8 cellular contexts compared by ENCODE assay signal in genomic region chr19:18388328-18389094, GRCh38. TPM values are rescaled to one million over a fixed set of nuclear protein-coding genes. Genes with fewer than 3 reads are reported as not detected.
DNase-seq lines count a peak whose midpoint lies in the region; ATAC-seq and TF ChIP-seq lines count a peak whose summit lies in the region.

No MANE protein-coding gene starts in this region.

- H3K4me3 ChIP-seq in WERI-Rb-1 (ENCODE audit: low read depth, low read length): peak overlapping the region; percentile 4
- peak overlapping the region; percentile 57 to 64 (median 60) for H3K4me3 ChIP-seq in mammary epithelial cell (replicated peaks in 1 of 3; ENCODE audit: insufficient read depth in 1 of 3, low read depth in 2 of 3, low read length in 3 of 3)

- peaks cover 11% of the 10 kb centered on the region for H3K36me3 ChIP-seq in WERI-Rb-1
- no peaks in the 10 kb centered on the region for H3K36me3 ChIP-seq in mammary epithelial cell (ENCODE audit: insufficient read depth, low read length)

- TF ChIP-seq CTCF in GM12873 (IDR thresholded peaks at IDR 0.05; ENCODE audit: insufficient read depth, low read depth, low read length, missing control alignments): peak; percentile 100
- TF ChIP-seq CTCF in WERI-Rb-1 (IDR thresholded peaks at IDR 0.05; ENCODE audit: low read depth, low read length): peak; percentile 98
- peak; percentile 73 to 96 for TF ChIP-seq CTCF in mammary epithelial cell (conservative IDR thresholded peaks at IDR 0.05 in 1 of 2, IDR thresholded peaks at IDR 0.05 in 1 of 2; ENCODE audit: extremely low read depth in 1 of 2, insufficient read depth in 1 of 2, low read depth in 1 of 2, low read length in 2 of 2)

- H3K9me3 ChIP-seq in WERI-Rb-1 (ENCODE audit: severe bottlenecking) (peaks cover 4% of the 10 kb centered on the region), mammary epithelial cell (replicated peaks; ENCODE audit: insufficient read depth, low read length) (no peaks in the 10 kb centered on the region)

- peaks cover 12% of the 10 kb centered on the region for H3K79me2 ChIP-seq in mammary epithelial cell (ENCODE audit: insufficient read depth, low read length)

- H2AFZ ChIP-seq in mammary epithelial cell (ENCODE audit: low read depth, low read length): peak overlapping the region; percentile 49

- dilution Hi-C loops in mammary epithelial cell (cut with HindIII; ENCODE audit: low sequenced_read_pairs): no loop called here

- in situ Hi-C loops in mammary epithelial cell (cut with MboI; ENCODE audit: low sequenced_read_pairs in 2 of 2): no loop called here

- WGBS in mammary epithelial cell (ENCODE audit: low coverage, missing lambda C conversion rate): 95% methylated on average over 4 of the region's 74 CpGs

- no peaks in the 10 kb centered on the region for H3K27me3 ChIP-seq in WERI-Rb-1 (ENCODE audit: insufficient read depth, low read depth, severe bottlenecking)
- no peaks in the 10 kb centered on the region for H3K27me3 ChIP-seq in mammary epithelial cell (ENCODE audit: insufficient read depth, low read length)

- peak overlapping the region; percentile 80 for H3K4me2 ChIP-seq in mammary epithelial cell (ENCODE audit: insufficient read depth, low read depth, low read length)

- H4K20me1 ChIP-seq in mammary epithelial cell (ENCODE audit: insufficient read depth, low read length): no peaks in the 10 kb centered on the region

- DNase-seq in NCI-H2029 treated with DMSO at 0.1 percent for 48 hours (lab: John Stamatoyannopoulos, UW) (peak; percentile 66), WERI-Rb-1 (peak; percentile 85), mammary epithelial cell (peak; percentile 43), kidney glomerular epithelial cell (lab: John Stamatoyannopoulos, UW) (peak; percentile 35), cortex of kidney (lab: John Stamatoyannopoulos, UW) (no peak)
- DNase-seq in stimulated activated CD4-positive, alpha-beta T cell treated with anti-CD3 and anti-CD28 coated beads, Interleukin-1b, Interleukin-23, amount 100 ng/mL, for 1 hour (ENCODE audit: low read depth in 2 of 2): peak; percentile 34 to 74

- no peak overlapping the region for H3K9ac ChIP-seq in mammary epithelial cell (ENCODE audit: insufficient read depth, low read length)

- H3K27ac ChIP-seq in WERI-Rb-1 (no peak overlapping the region), mammary epithelial cell (ENCODE audit: insufficient read depth, low read depth, low read length) (no peak overlapping the region)

- CTCF ChIA-PET in mammary epithelial cell (lab: Charles Lee; ENCODE audit: low non-redundant PET): interaction anchor here (0.6 to 0.7 kb wide), 3 partner anchors 30 to 136 kb away, joined by 3 read pairs; no protein-coding TSS in a partner anchor

- peak; percentile 74 for ATAC-seq in HG02642 (IDR thresholded peaks at IDR 0.05; ENCODE audit: poor library complexity, unreplicated experiment)

- peaks cover 26% of the 10 kb centered on the region for H3K4me1 ChIP-seq in mammary epithelial cell (ENCODE audit: insufficient read depth, low read length)

- intact Hi-C loops in mammary epithelial cell (cut with micrococcal nuclease): no loop called here

- BruUV-seq in mammary epithelial cell (replicated peaks; lab: Mats Ljungman, UMichigan): no TSS peak

RNA-seq across cellular contexts. Expression of gene GDF15, which starts 2.6 kb away (rescaled TPM):
- 10 to 100 TPM; 78.7 to 93.2 TPM for total RNA-seq in mammary epithelial cell
- polyA plus RNA-seq in mammary epithelial cell: 21.2 TPM
- polyA minus RNA-seq in mammary epithelial cell: 1.8 TPM

RNA-seq across cellular contexts. Expression of gene LRRC25, which starts 8.9 kb away (rescaled TPM):
- total RNA-seq in mammary epithelial cell: not detected
- polyA plus RNA-seq in mammary epithelial cell: not detected
- polyA minus RNA-seq in mammary epithelial cell: not detected

RNA-seq across cellular contexts. Expression of gene SSBP4, which starts 30.7 kb away (rescaled TPM):
- 10 to 100 TPM; 34.0 to 41.0 TPM for total RNA-seq in mammary epithelial cell
- 14.3 TPM for polyA plus RNA-seq in mammary epithelial cell
- polyA minus RNA-seq in mammary epithelial cell: 1.7 TPM

RNA-seq across cellular contexts. Expression of gene PGPEP1, which starts 48.1 kb away (rescaled TPM):
- total RNA-seq in mammary epithelial cell: 10 to 100 TPM; 16.3 to 18.7 TPM
- 4.5 TPM for polyA plus RNA-seq in mammary epithelial cell
- polyA minus RNA-seq in mammary epithelial cell: 7.3 TPM

RNA-seq across cellular contexts. Expression of gene ISYNA1, which starts 49.4 kb away (rescaled TPM):
- 10 to 100 TPM; 13.0 to 26.3 TPM for total RNA-seq in mammary epithelial cell
- polyA plus RNA-seq in mammary epithelial cell: 14.9 TPM
- 10.4 TPM for polyA minus RNA-seq in mammary epithelial cell
